In the genomic region with DNA sequence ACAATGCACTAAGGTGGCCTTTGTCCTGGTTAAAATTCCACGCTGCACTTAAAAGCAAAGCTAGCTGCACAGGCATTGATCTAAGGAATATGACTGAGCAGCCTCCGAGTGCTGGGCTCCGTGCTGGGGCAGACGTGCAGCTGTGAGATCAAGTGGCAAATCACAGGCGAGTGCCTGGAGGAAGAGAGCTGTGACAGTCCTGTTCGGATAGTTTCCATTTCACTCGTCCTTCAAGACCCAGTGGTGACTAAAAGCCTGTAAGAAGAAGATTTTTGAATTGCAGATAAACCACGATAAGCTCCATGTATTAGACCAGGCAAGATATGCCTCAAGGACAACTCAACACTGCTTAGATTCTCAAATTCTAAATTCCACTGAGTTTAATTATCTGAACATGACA, we compare ENCODE assay signal across 15 cellular contexts.
"Had no signal": no experiment of that assay in that cellular context is flagged by ENCODE, and none has a peak within 500 bp of the region (broad histone marks: within the 10 kb centered on the region; RNA-seq: fewer than 3 reads in every experiment).

No MANE protein-coding gene starts in this region.

- H3K4me3 ChIP-seq: dorsolateral prefrontal cortex, ovary, tibial artery, vagina had no signal

- H3K27me3 Mint-ChIP-seq: activated naive CD4-positive, alpha-beta T cell treated with anti-CD3 and anti-CD28 coated beads, Interleukin-2, amount 50 U/mL, for 24 hours had no signal

- H3K9me3 ChIP-seq: ovary, tibial artery, vagina had no signal

- H3K9me3 Mint-ChIP-seq: activated CD8-positive, alpha-beta T cell treated with anti-CD3 and anti-CD28 coated beads for 36 hours; activated naive CD4-positive, alpha-beta T cell treated with anti-CD3 and anti-CD28 coated beads, Interleukin-2, amount 50 U/mL, for 24 hours; neural crest cell; stimulated activated effector memory CD8-positive, alpha-beta T cell treated with anti-CD3 and anti-CD28 coated beads, Interleukin-12 subunit alpha, Interleukin-12 subunit beta, amount 100 ng/mL, for 72 hours; WTC11 had no signal

- ATAC-seq: activated CD8-positive, alpha-beta T cell treated with anti-CD3 and anti-CD28 coated beads for 36 hours; esophagus mucosa; left ventricle myocardium superior; stimulated activated effector memory CD8-positive, alpha-beta T cell treated with anti-CD3 and anti-CD28 coated beads, Interleukin-12 subunit alpha, Interleukin-12 subunit beta, amount 100 ng/mL, for 72 hours; WTC11 had no signal

- H3K4me1 Mint-ChIP-seq: activated naive CD4-positive, alpha-beta T cell treated with anti-CD3 and anti-CD28 coated beads, Interleukin-2, amount 50 U/mL, for 24 hours; stimulated activated effector memory CD8-positive, alpha-beta T cell treated with anti-CD3 and anti-CD28 coated beads, Interleukin-12 subunit alpha, Interleukin-12 subunit beta, amount 100 ng/mL, for 72 hours had no signal

- H3K36me3 Mint-ChIP-seq: activated naive CD4-positive, alpha-beta T cell treated with anti-CD3 and anti-CD28 coated beads, Interleukin-2, amount 50 U/mL, for 24 hours; stimulated activated effector memory CD8-positive, alpha-beta T cell treated with anti-CD3 and anti-CD28 coated beads, Interleukin-12 subunit alpha, Interleukin-12 subunit beta, amount 100 ng/mL, for 72 hours; WTC11 had no signal

- H3K27ac Mint-ChIP-seq: activated CD8-positive, alpha-beta T cell treated with anti-CD3 and anti-CD28 coated beads for 36 hours; activated naive CD4-positive, alpha-beta T cell treated with anti-CD3 and anti-CD28 coated beads, Interleukin-2, amount 50 U/mL, for 24 hours; stimulated activated effector memory CD8-positive, alpha-beta T cell treated with anti-CD3 and anti-CD28 coated beads, Interleukin-12 subunit alpha, Interleukin-12 subunit beta, amount 100 ng/mL, for 72 hours; WTC11 had no signal

- DNase-seq: activated CD4-positive, alpha-beta T cell treated with anti-CD3 and anti-CD28 coated beads for 48 hours; activated CD8-positive, alpha-beta T cell treated with anti-CD3 and anti-CD28 coated beads for 36 hours; activated effector memory CD4-positive, alpha-beta T cell treated with anti-CD3 and anti-CD28 coated beads, Interleukin-2, amount 50 U/mL, for 16 hours; activated T-cell treated with anti-CD3 and anti-CD28 coated beads, Interleukin-2, amount 50 U/mL, for 48 hours; dorsolateral prefrontal cortex; left ventricle myocardium superior; mesendoderm; ovary; tibial artery had no signal

- H3K36me3 ChIP-seq: ovary, tibial artery, vagina had no signal

- H3K4me3 Mint-ChIP-seq: activated CD8-positive, alpha-beta T cell treated with anti-CD3 and anti-CD28 coated beads for 36 hours; activated naive CD4-positive, alpha-beta T cell treated with anti-CD3 and anti-CD28 coated beads, Interleukin-2, amount 50 U/mL, for 24 hours; neural crest cell; stimulated activated effector memory CD8-positive, alpha-beta T cell treated with anti-CD3 and anti-CD28 coated beads, Interleukin-12 subunit alpha, Interleukin-12 subunit beta, amount 100 ng/mL, for 72 hours; WTC11 had no signal
